8 cellular contexts compared by ENCODE assay signal in genomic region chr20:2005831-2006426, GRCh38. TPM values are rescaled to one million over a fixed set of nuclear protein-coding genes. Genes with fewer than 3 reads are reported as not detected.
DNase-seq lines count a peak whose midpoint lies in the region; ATAC-seq and TF ChIP-seq lines count a peak whose summit lies in the region.

No MANE protein-coding gene starts in this region.

- no peaks in the 10 kb centered on the region for H3K36me3 ChIP-seq in effector memory CD4-positive, alpha-beta T cell (ENCODE audit: control insufficient read depth, insufficient read depth, low read length)
- H3K36me3 ChIP-seq in mucosa of descending colon (ENCODE audit: low read depth) = no peaks in the 10 kb centered on the region

- DNase-seq in EL (peak; percentile 52), MV-4-11 (lab: John Stamatoyannopoulos, UW) (peak; percentile 50), mucosa of descending colon (peak in 2 of 3 donors; percentile 80 to 87)
- DNase-seq in activated CD8-positive, alpha-beta T cell treated with anti-CD3 and anti-CD28 coated beads for 36 hours = peak; percentile 74
- peak in 2 of 3 donors; percentile 7 to 8 for DNase-seq in effector memory CD4-positive, alpha-beta T cell
- peak in 5 of 6 experiments; percentile 8 to 57 (median 20) for DNase-seq in stimulated activated naive CD4-positive, alpha-beta T cell (lab: John Stamatoyannopoulos, UW)

- no peaks in the 10 kb centered on the region for H3K4me1 ChIP-seq in effector memory CD4-positive, alpha-beta T cell (ENCODE audit: control insufficient read depth, insufficient read depth, low read length, poor library complexity, severe bottlenecking)
- H3K4me1 ChIP-seq in mucosa of descending colon (ENCODE audit: low read depth) = no peaks in the 10 kb centered on the region

- H3K27ac ChIP-seq in effector memory CD4-positive, alpha-beta T cell (ENCODE audit: insufficient read depth, low read length, poor library complexity, severe bottlenecking) = no peak overlapping the region

- no peaks in the 10 kb centered on the region for H3K9me3 ChIP-seq in effector memory CD4-positive, alpha-beta T cell (ENCODE audit: control insufficient read depth, low read length)
- no peaks in the 10 kb centered on the region for H3K9me3 ChIP-seq in mucosa of descending colon

- H3K27ac Mint-ChIP-seq in activated CD8-positive, alpha-beta T cell treated with anti-CD3 and anti-CD28 coated beads for 36 hours = no peak overlapping the region

- no peak overlapping the region for H3K4me3 Mint-ChIP-seq in activated CD8-positive, alpha-beta T cell treated with anti-CD3 and anti-CD28 coated beads for 36 hours

- no peaks in the 10 kb centered on the region for H3K36me3 Mint-ChIP-seq in activated CD8-positive, alpha-beta T cell treated with anti-CD3 and anti-CD28 coated beads for 36 hours (ENCODE audit: low read depth)

- POLR2A ChIA-PET in activated CD8-positive, alpha-beta T cell treated with anti-CD3 and anti-CD28 coated beads for 36 hours (lab: Charles Lee) = no interaction called here

- CTCF ChIA-PET in activated CD8-positive, alpha-beta T cell treated with anti-CD3 and anti-CD28 coated beads for 36 hours (lab: Charles Lee) = interaction anchor here (0.9 to 5.1 kb wide), 16 partner anchors 11 to 381 kb away, joined by 3 to 56 read pairs (median 6); no protein-coding TSS in a partner anchor

- H3K4me1 Mint-ChIP-seq in activated CD8-positive, alpha-beta T cell treated with anti-CD3 and anti-CD28 coated beads for 36 hours (ENCODE audit: low read depth) = no peaks in the 10 kb centered on the region

- no peak for ATAC-seq in activated CD8-positive, alpha-beta T cell treated with anti-CD3 and anti-CD28 coated beads for 36 hours
- ATAC-seq in mucosa of descending colon = peak; percentile 63
- no peak for ATAC-seq in GM21526 (IDR thresholded peaks at IDR 0.05; ENCODE audit: low FRiP score, unreplicated experiment)
- no peak for ATAC-seq in HG02610 (IDR thresholded peaks at IDR 0.05; ENCODE audit: unreplicated experiment)

- H3K27me3 ChIP-seq in effector memory CD4-positive, alpha-beta T cell (replicated peaks; ENCODE audit: control insufficient read depth, insufficient read depth, low read length, poor library complexity, severe bottlenecking) = peaks cover 4% of the 10 kb centered on the region

- intact Hi-C loops in activated CD8-positive, alpha-beta T cell treated with anti-CD3 and anti-CD28 coated beads for 36 hours (cut with micrococcal nuclease) = loop anchor here (5.0 kb wide), 1 partner anchor 166 kb away; no protein-coding TSS in a partner anchor
- intact Hi-C loops in mucosa of descending colon (cut with DNase I, micrococcal nuclease) = loop anchor here in 1 of 2 donors (5.0 kb wide), 1 partner anchor 166 kb away; no protein-coding TSS in a partner anchor

- no peak overlapping the region for H3K4me3 ChIP-seq in effector memory CD4-positive, alpha-beta T cell (ENCODE audit: insufficient read depth, low read depth, low read length, poor library complexity, severe bottlenecking)
- H3K4me3 ChIP-seq in mucosa of descending colon = no peak overlapping the region

- H3K9me3 Mint-ChIP-seq in activated CD8-positive, alpha-beta T cell treated with anti-CD3 and anti-CD28 coated beads for 36 hours = no peaks in the 10 kb centered on the region

- H3K27me3 Mint-ChIP-seq in activated CD8-positive, alpha-beta T cell treated with anti-CD3 and anti-CD28 coated beads for 36 hours = peaks cover 26% of the 10 kb centered on the region

- TF ChIP-seq CTCF in activated CD8-positive, alpha-beta T cell treated with anti-CD3 and anti-CD28 coated beads for 36 hours (IDR thresholded peaks at IDR 0.05) = no peak
- no peak for TF ChIP-seq CTCF in mucosa of descending colon (IDR thresholded peaks at IDR 0.05)

RNA-seq across cellular contexts. Expression of gene PDYN, which starts 12.1 kb away (rescaled TPM):
- total RNA-seq in activated CD8-positive, alpha-beta T cell treated with anti-CD3 and anti-CD28 coated beads for 36 hours = not detected
- total RNA-seq in mucosa of descending colon = not detected

Comparison
In these comparisons a context has a peak if more than half of its experiments do, and no peak if none do; other contexts are left out.
1. DNase-seq: peak in every context shown above with its lines; median percentile 84 in mucosa of descending colon; 74 in activated CD8-positive, alpha-beta T cell treated with anti-CD3 and anti-CD28 coated beads for 36 hours; 52 in EL; 50 in MV-4-11; 20 in stimulated activated naive CD4-positive, alpha-beta T cell; 8 in effector memory CD4-positive, alpha-beta T cell.